Comparison of ENCODE assay signal across 12 cellular contexts in the genomic region with DNA sequence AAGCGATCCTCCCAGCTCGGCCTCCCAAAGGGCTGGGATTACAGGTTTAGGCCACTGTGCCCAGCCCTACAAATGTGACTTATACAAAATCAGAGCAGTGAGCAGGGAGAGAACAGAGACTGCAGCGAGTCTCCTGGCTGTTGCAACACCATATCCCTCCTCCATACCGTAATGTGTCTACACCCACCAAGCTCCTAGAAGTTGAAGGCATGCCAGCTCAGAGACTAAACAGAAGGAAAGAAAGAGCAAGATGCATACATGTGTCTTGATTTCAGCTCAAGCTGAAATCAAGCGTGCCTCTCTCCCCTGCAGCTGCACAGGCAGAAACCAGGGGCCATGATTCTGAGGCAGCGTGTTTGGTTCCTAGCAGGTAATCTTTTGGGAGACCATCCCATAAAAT. TPM values are rescaled to one million over a fixed set of nuclear protein-coding genes. Genes with fewer than 3 reads are reported as not detected.
A peak's percentile ranks its signal among the peaks of the same experiment; 100 is the strongest.
DNase-seq lines count a peak whose midpoint lies in the region; ATAC-seq and TF ChIP-seq lines count a peak whose summit lies in the region.
"Had no signal": no experiment of that assay in that cellular context is flagged by ENCODE, and none has a peak within 500 bp of the region (broad histone marks: within the 10 kb centered on the region; RNA-seq: fewer than 3 reads in every experiment).

No MANE protein-coding gene starts in this region.

- H4K20me1 ChIP-seq in hepatocyte (ENCODE audit: insufficient read depth, poor library complexity, severe bottlenecking), result peaks cover 14% of the 10 kb centered on the region

- peaks cover 88% of the 10 kb centered on the region for H3K79me2 ChIP-seq in hepatocyte

- H3K27me3 Mint-ChIP-seq in HFFc6 (ENCODE audit: insufficient read depth), result no peaks in the 10 kb centered on the region; the same call in 1 of the 2 replicates

- peak overlapping the region; percentile 11 for H3K4me2 ChIP-seq in hepatocyte

- in situ Hi-C loops in KBM-7 (cut with MboI; ENCODE audit: low pct_unique_long_range_greater_than_20kb, low sequenced_read_pairs), result no loop called here

- ATAC-seq in GM21447 (IDR thresholded peaks at IDR 0.05; ENCODE audit: unreplicated experiment), result no peak
- no peak for ATAC-seq in HG03457 (IDR thresholded peaks at IDR 0.05; ENCODE audit: unreplicated experiment)

- peaks cover 97% of the 10 kb centered on the region for H3K4me1 Mint-ChIP-seq in HFFc6 (ENCODE audit: low read depth)

- peaks cover 43% of the 10 kb centered on the region for H3K36me3 Mint-ChIP-seq in HFFc6 (ENCODE audit: low read depth)
- H3K36me3 Mint-ChIP-seq: activated naive CD8-positive, alpha-beta T cell treated with anti-CD3 and anti-CD28 coated beads for 36 hours had no signal

- H2AFZ ChIP-seq in hepatocyte, result no peak overlapping the region

- H3K9me3 Mint-ChIP-seq in HFFc6, result no peaks in the 10 kb centered on the region
- H3K9me3 Mint-ChIP-seq: activated naive CD8-positive, alpha-beta T cell treated with anti-CD3 and anti-CD28 coated beads for 36 hours had no signal

- H3K4me3 Mint-ChIP-seq in HFFc6, result peak overlapping the region; percentile 74
- H3K4me3 Mint-ChIP-seq: activated naive CD8-positive, alpha-beta T cell treated with anti-CD3 and anti-CD28 coated beads for 36 hours had no signal

- H3K27ac ChIP-seq in caudate nucleus (ENCODE audit: low read depth, low read length), result no peak overlapping the region
- H3K27ac ChIP-seq in hepatocyte, result peak overlapping the region; percentile 20
- H3K27ac ChIP-seq in thymus (ENCODE audit: low read depth), result peak overlapping the region; percentile 5

- H3K4me3 ChIP-seq in hepatocyte (no peak overlapping the region), thymus (ENCODE audit: low read length) (no peak overlapping the region)
- H3K4me3 ChIP-seq: upper lobe of left lung had no signal

- peak overlapping the region; percentile 91 for H3K27ac Mint-ChIP-seq in HFFc6
- H3K27ac Mint-ChIP-seq: activated naive CD8-positive, alpha-beta T cell treated with anti-CD3 and anti-CD28 coated beads for 36 hours had no signal

- H3K9me3 ChIP-seq in hepatocyte (ENCODE audit: low read depth) (no peaks in the 10 kb centered on the region), thymus (ENCODE audit: control insufficient read depth) (no peaks in the 10 kb centered on the region)
- H3K9me3 ChIP-seq: upper lobe of left lung had no signal

- H3K4me1 ChIP-seq in hepatocyte (ENCODE audit: insufficient read depth) (peaks cover 26% of the 10 kb centered on the region), thymus (ENCODE audit: control insufficient read depth, insufficient read depth, low read length) (no peaks in the 10 kb centered on the region)

- DNase-seq in HFFc6 (peak; percentile 84), caudate nucleus (lab: John Stamatoyannopoulos, UW) (peak in 31 of 61 donors; percentile 11 to 89 (median 39)), hepatocyte (ENCODE audit: low spot score) (peak; percentile 68), iPS-NIHi11 (ENCODE audit: low spot score) (no peak), KBM-7 (no peak)
- DNase-seq: activated naive CD8-positive, alpha-beta T cell treated with anti-CD3 and anti-CD28 coated beads for 36 hours; NCI-H82; small intestine; upper lobe of left lung had no signal

- WGBS in hepatocyte (ENCODE audit: low lambda C conversion rate, missing lambda C conversion rate), result 66% methylated on average over 6 of the region's 6 CpGs
- WGBS in thymus, result 88% methylated on average over 6 of the region's 6 CpGs

- TF ChIP-seq CTCF in HFFc6 (IDR thresholded peaks at IDR 0.05) (no peak), hepatocyte (IDR thresholded peaks at IDR 0.05; ENCODE audit: poor library complexity) (no peak)

- no peaks in the 10 kb centered on the region for H3K27me3 ChIP-seq in hepatocyte
- H3K27me3 ChIP-seq in thymus (ENCODE audit: control insufficient read depth, insufficient read depth), result no peaks in the 10 kb centered on the region
- H3K27me3 ChIP-seq: upper lobe of left lung had no signal

- no peaks in the 10 kb centered on the region for H3K36me3 ChIP-seq in hepatocyte (replicated peaks; ENCODE audit: insufficient read depth, low read depth)
- no peaks in the 10 kb centered on the region for H3K36me3 ChIP-seq in thymus (ENCODE audit: control insufficient read depth, insufficient read depth)
- H3K36me3 ChIP-seq: upper lobe of left lung had no signal

- H3K9me2 ChIP-seq in hepatocyte (replicated peaks; ENCODE audit: insufficient read depth), result no peaks in the 10 kb centered on the region

RNA-seq across cellular contexts. Expression of a gene that starts 34.7 kb away (rescaled TPM):
- total RNA-seq in HFFc6 (2021; fragmentation: NEBNext Ultra II Directional; extraction: Animal tissue kit (Norgen Biotek cat#: 25700)), result 100 to 1,000 TPM in 5 of 6 experiments, 10 to 100 TPM in 1; 99.7 to 116 (median 107) TPM
- 12.6 and 16.2 TPM in 2 replicates for total RNA-seq in hepatocyte
- polyA plus RNA-seq in hepatocyte (6.9 and 9.3 TPM in 2 replicates), thymus (4.5 TPM)

Comparison
In these comparisons a context has a peak if more than half of its experiments do, and no peak if none do; other contexts are left out.
1. DNase-seq: peak in HFFc6 (single experiment), caudate nucleus (31 of 61) and hepatocyte (single experiment); none in iPS-NIHi11 (single experiment) and KBM-7 (single experiment).